Comparison of ENCODE assay signal across 11 cellular contexts in the genomic region with DNA sequence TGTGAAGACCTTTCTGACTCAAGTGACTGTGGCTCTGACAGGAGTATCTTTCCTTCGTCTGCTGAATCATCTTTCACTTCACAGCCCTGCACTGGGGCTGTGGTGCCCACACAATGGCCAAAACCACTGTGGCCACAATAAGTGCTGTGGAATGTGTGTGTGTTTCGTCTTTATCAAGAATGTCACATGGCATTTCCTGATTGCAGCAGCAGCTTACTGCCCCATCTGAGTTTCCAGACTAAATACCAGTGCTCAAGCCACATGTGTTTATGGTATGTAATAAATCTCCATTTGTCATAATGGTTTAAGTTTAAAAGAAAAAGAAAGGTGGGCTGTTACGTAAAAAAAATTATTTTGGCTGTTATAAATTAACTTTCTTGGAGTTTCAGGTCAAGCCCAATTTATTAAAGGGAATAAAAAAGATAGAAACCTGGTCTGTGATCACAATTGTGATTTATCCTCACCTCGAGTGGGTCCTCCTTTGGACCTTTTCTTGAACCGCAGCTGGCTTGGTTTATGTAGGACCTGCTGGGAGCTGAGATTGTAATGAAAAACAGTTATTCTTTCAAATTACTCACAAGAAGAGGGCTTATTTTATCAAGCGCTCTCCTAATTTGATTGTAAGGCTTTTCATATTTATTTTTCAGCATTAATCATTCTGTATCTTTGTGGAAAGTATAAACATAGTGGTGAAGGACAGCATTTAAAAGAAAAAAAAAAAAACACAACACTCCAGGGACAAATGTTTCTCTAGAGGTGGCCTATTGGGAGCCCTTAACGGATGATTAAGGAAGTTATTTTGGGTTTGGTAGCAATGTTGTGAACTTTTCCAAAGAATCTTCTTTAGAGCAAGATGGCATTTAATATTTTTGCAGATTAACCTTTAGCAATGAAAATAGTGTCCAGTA.
DNase-seq lines count a peak whose midpoint lies in the region; ATAC-seq and TF ChIP-seq lines count a peak whose summit lies in the region.
"Had no signal": no experiment of that assay in that cellular context is flagged by ENCODE, and none has a peak within 500 bp of the region (broad histone marks: within the 10 kb centered on the region; RNA-seq: fewer than 3 reads in every experiment).

No MANE protein-coding gene starts in this region.

- H3K4me1 ChIP-seq in left ventricle myocardium inferior (peaks cover 42% of the 10 kb centered on the region), right cardiac atrium (ENCODE audit: control insufficient read depth, insufficient read depth, low read length) (no peaks in the 10 kb centered on the region), aorta (ENCODE audit: control insufficient read depth in 1 of 2, insufficient read depth in 2 of 2, low read length in 2 of 2) (peaks cover 0 to 7% of the 10 kb centered on the region in 2 donors), psoas muscle (no peaks in the 10 kb centered on the region)
- H3K4me1 ChIP-seq: prostate gland had no signal

- ATAC-seq in right cardiac atrium = no peak
- no peak for ATAC-seq in aorta (ENCODE audit: low FRiP score)
- ATAC-seq in GM19467 (IDR thresholded peaks at IDR 0.05; ENCODE audit: unreplicated experiment) = no peak
- ATAC-seq in psoas muscle = no peak
- ATAC-seq: Panc1 had no signal

- TF ChIP-seq CTCF in left ventricle myocardium inferior (IDR thresholded peaks at IDR 0.05; ENCODE audit: borderline replicate concordance) = no peak
- TF ChIP-seq CTCF in psoas muscle (IDR thresholded peaks at IDR 0.05) = no peak

- no peak overlapping the region for H3K4me3 ChIP-seq in left ventricle myocardium inferior
- no peak overlapping the region for H3K4me3 ChIP-seq in right cardiac atrium (ENCODE audit: low read length)
- no peak overlapping the region for H3K4me3 ChIP-seq in aorta (ENCODE audit: low read length in 2 of 2)
- no peak overlapping the region for H3K4me3 ChIP-seq in psoas muscle
- H3K4me3 ChIP-seq: prostate gland had no signal

- DNase-seq in left ventricle myocardium inferior = no peak
- no peak for DNase-seq in right cardiac atrium
- peak; percentile 36 for DNase-seq in SKM-1 (lab: John Stamatoyannopoulos, UW; ENCODE audit: unreplicated experiment)
- DNase-seq in foreskin melanocyte = peak; percentile 66
- no peak for DNase-seq in aorta
- DNase-seq in psoas muscle = no peak
- DNase-seq in DMS 273 treated with DMSO at 0.1 percent for 48 hours (lab: John Stamatoyannopoulos, UW) = no peak
- DNase-seq: activated CD4-positive, alpha-beta memory T cell treated with anti-CD3 and anti-CD28 coated beads for 36 hours had no signal

- H3K36me3 ChIP-seq in left ventricle myocardium inferior = no peaks in the 10 kb centered on the region
- H3K36me3 ChIP-seq in aorta (ENCODE audit: control insufficient read depth in 1 of 2, insufficient read depth in 2 of 2, low read length in 1 of 2) = no peaks in the 10 kb centered on the region
- H3K36me3 ChIP-seq in psoas muscle (ENCODE audit: insufficient read depth in 1 of 2, low read depth in 1 of 2) = no peaks in the 10 kb centered on the region
- H3K36me3 ChIP-seq: prostate gland had no signal

- H3K9me3 ChIP-seq in left ventricle myocardium inferior (replicated peaks) (peaks cover 7% of the 10 kb centered on the region), right cardiac atrium (ENCODE audit: control insufficient read depth, low read length) (no peaks in the 10 kb centered on the region), aorta (ENCODE audit: control insufficient read depth, low read length) (no peaks in the 10 kb centered on the region), psoas muscle (no peaks in the 10 kb centered on the region)
- H3K9me3 ChIP-seq: prostate gland had no signal

- WGBS in right cardiac atrium = 76% methylated on average over 7 of the region's 7 CpGs
- WGBS in aorta, 2 donors = 34 to 39% methylated on average over 7 of the region's 7 CpGs
- WGBS in psoas muscle, 3 donors = 72 to 81% (median 76%) methylated on average over 7 of the region's 7 CpGs

- intact Hi-C loops in left ventricle myocardium inferior (cut with micrococcal nuclease) (no loop called here), right cardiac atrium (cut with DNase I) (no loop called here), aorta (cut with DNase I) (loop anchor here in 1 of 2 donors (5.0 kb wide), 1 partner anchor 110 kb away; no protein-coding TSS in a partner anchor), psoas muscle (cut with DNase I) (no loop called here)

- no peaks in the 10 kb centered on the region for H3K27me3 ChIP-seq in left ventricle myocardium inferior (ENCODE audit: low read depth)
- H3K27me3 ChIP-seq in right cardiac atrium (ENCODE audit: control insufficient read depth, insufficient read depth) = no peaks in the 10 kb centered on the region
- H3K27me3 ChIP-seq in aorta (ENCODE audit: control insufficient read depth in 1 of 2, insufficient read depth in 2 of 2, low read length in 1 of 2) = no peaks in the 10 kb centered on the region
- H3K27me3 ChIP-seq in psoas muscle (ENCODE audit: insufficient read depth in 3 of 3, low read length in 2 of 3) = no peaks in the 10 kb centered on the region

- H3K27ac ChIP-seq in left ventricle myocardium inferior (replicated peaks) (peak overlapping the region; percentile 69), right cardiac atrium (ENCODE audit: low read length) (no peak overlapping the region), aorta (ENCODE audit: low read depth in 1 of 2, low read length in 2 of 2) (peak overlapping the region; percentile 25 to 60), psoas muscle (no peak overlapping the region)
- H3K27ac ChIP-seq: prostate gland had no signal

Comparison
In these comparisons a context has a peak if more than half of its experiments do, and no peak if none do; other contexts are left out.
1. H3K27ac ChIP-seq: peak in left ventricle myocardium inferior (single experiment) and aorta (2 of 2); none in right cardiac atrium (single experiment) and psoas muscle (single experiment).
2. DNase-seq: peak in SKM-1 (single experiment) and foreskin melanocyte (single experiment); none in left ventricle myocardium inferior (single experiment), right cardiac atrium (0 of 3), aorta (0 of 2), psoas muscle (0 of 2) and DMS 273 treated with DMSO at 0.1 percent for 48 hours (single experiment).